ENCODE assay signal across 1 cellular context in the genomic region with DNA sequence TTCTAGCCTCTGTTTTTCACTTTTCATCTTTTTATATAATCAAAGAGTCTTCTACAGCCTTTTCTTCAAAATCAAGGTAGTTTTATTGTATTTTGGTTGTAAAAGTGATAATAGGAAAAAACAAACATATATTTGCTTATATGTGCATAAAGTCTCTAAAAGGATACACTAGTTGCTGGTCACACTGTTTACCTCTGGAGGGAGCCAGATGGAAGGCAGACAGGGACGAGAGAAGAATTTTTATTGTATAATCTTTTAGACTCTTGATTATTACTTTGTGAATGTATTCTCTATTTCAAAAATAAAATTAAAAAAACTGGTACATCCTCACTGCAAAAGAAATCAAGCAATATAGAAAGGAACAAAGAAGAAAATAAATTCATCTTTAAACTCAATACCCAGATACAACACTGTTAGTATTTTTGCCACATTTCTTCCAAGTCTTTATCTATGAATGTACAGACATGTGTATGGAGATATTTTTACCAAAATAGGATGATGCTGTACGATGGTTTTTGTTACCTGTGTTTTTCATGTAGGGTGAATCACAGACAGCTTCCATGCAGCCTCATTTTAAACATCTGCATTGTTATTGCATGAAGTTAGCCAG.
TF ChIP-seq lines count a peak whose summit lies in the region.

No MANE protein-coding gene starts in this region.

TF ChIP-seq in liver, 16 proteins besides CTCF, POLR2A, EP300 and RAD21 (continued from another document):
- TF ChIP-seq ZBTB33 (IDR thresholded peaks at IDR 0.05) (no peak), ATF3 (IDR thresholded peaks at IDR 0.05) (no peak), REST (IDR thresholded peaks at IDR 0.05) (no peak), HNF4A (conservative IDR thresholded peaks at IDR 0.05) (no peak), MAX (IDR thresholded peaks at IDR 0.05) (no peak), RXRA (IDR thresholded peaks at IDR 0.05) (no peak), JUND (IDR thresholded peaks at IDR 0.05) (no peak), FOXA1 (IDR thresholded peaks at IDR 0.05) (no peak), YY1 (IDR thresholded peaks at IDR 0.05) (no peak), SP1 (IDR thresholded peaks at IDR 0.05) (no peak), NR2F2 (IDR thresholded peaks at IDR 0.05) (no peak), TAF1 (conservative IDR thresholded peaks at IDR 0.05) (no peak), EGR1 (IDR thresholded peaks at IDR 0.05; ENCODE audit: low read depth in 2 of 2) (no peak)
